In genomic region chr11:33582636-33583325, GRCh38 we compare ENCODE assay signal across 19 cellular contexts.
A peak's percentile ranks its signal among the peaks of the same experiment; 100 is the strongest.
DNase-seq lines count a peak whose midpoint lies in the region; ATAC-seq, FAIRE-seq and TF ChIP-seq lines count a peak whose summit lies in the region.
"Had no signal": no experiment of that assay in that cellular context is flagged by ENCODE, and none has a peak within 500 bp of the region (broad histone marks: within the 10 kb centered on the region; RNA-seq: fewer than 3 reads in every experiment).

No MANE protein-coding gene starts in this region.

- H3K4me3 ChIP-seq in K562 (no peak overlapping the region), neuronal stem cell (ENCODE audit: low read length in 2 of 2) (no peak overlapping the region), stomach (no peak overlapping the region)
- H3K4me3 ChIP-seq: BLaER1 treated with 17β-estradiol and CSF1 and Interleukin-3, amounts not matched to agents 10 nM and 100 nM; GM23248 had no signal

- H2BK120ac ChIP-seq in neuronal stem cell (ENCODE audit: low read depth, low read length) = no peak overlapping the region

- POLR2A ChIA-PET in K562 (lab: Yijun Ruan, JAX) = interaction anchor here (0.6 kb wide), 1 partner anchor 8 kb away, joined by 3 read pairs; no protein-coding TSS in a partner anchor

- intact Hi-C loops in K562 (cut with micrococcal nuclease) = no loop called here
- intact Hi-C loops in stomach (cut with DNase I; ENCODE audit: low total_unique reads) = no loop called here

- H3K9ac ChIP-seq in K562 (ENCODE audit: insufficient read depth in 1 of 2, low read depth in 2 of 2, low read length in 2 of 2) = no peak overlapping the region
- H3K9ac ChIP-seq in neuronal stem cell (ENCODE audit: low read depth, low read length, poor library complexity) = no peak overlapping the region
- H3K9ac ChIP-seq: BLaER1 treated with 17β-estradiol and CSF1 and Interleukin-3, amounts not matched to agents 10 nM and 100 nM; GM23248 had no signal

- DNase-seq in Ammon's horn (ENCODE audit: low spot score) (peak; percentile 58), GM13977 (ENCODE audit: low spot score) (peak; percentile 22), K562 (ENCODE audit: extremely low read depth in 1 of 4, low spot score in 3 of 4) (no peak), neuronal stem cell (ENCODE audit: low spot score) (no peak), stomach (no peak), MV-4-11 (lab: John Stamatoyannopoulos, UW) (no peak), DMS53 treated with DMSO at 0.1 percent for 48 hours (lab: John Stamatoyannopoulos, UW; ENCODE audit: unreplicated experiment) (no peak)
- DNase-seq: 8988T; AML-193; CD4-positive, CD25-positive, alpha-beta regulatory T cell; DMS 273 treated with DMSO at 0.1 percent for 48 hours; DMS79; EL; GM23248; H7 had no signal

- no peak overlapping the region for H4K91ac ChIP-seq in neuronal stem cell (ENCODE audit: low read depth, low read length, poor library complexity)

- H3K23ac ChIP-seq in neuronal stem cell (ENCODE audit: low read depth, low read length, poor library complexity) = peak overlapping the region; percentile 5

- BruUV-seq in K562 (replicated peaks; lab: Mats Ljungman, UMichigan) = no TSS peak

- TF ChIP-seq CTCF in GM13977 (IDR thresholded peaks at IDR 0.05; ENCODE audit: extremely low read depth, insufficient read depth, missing control alignments) (no peak), K562 (IDR thresholded peaks at IDR 0.05 in 2 of 3, conservative IDR thresholded peaks at IDR 0.05 in 1 of 3; ENCODE audit: insufficient read depth in 2 of 3, low read depth in 1 of 3, low read length in 3 of 3) (no peak), stomach (IDR thresholded peaks at IDR 0.05) (no peak)

- H3K4ac ChIP-seq in neuronal stem cell (ENCODE audit: low read length) = no peak overlapping the region

- H2AK5ac ChIP-seq in neuronal stem cell (ENCODE audit: low read depth, low read length) = no peak overlapping the region

- WGBS in K562 (ENCODE audit: insufficient coverage, low coverage, missing lambda C conversion rate) = 5% methylated on average over 4 of the region's 4 CpGs
- WGBS in neuronal stem cell (ENCODE audit: extremely low coverage in 2 of 2, insufficient read length in 2 of 2, insufficient replicate concordance in 1 of 2), 2 donors = no CpG with 5 or more reads among the region's 4 CpGs
- WGBS in stomach, 5 donors = 69 to 81% (median 73%) methylated on average over 4 of the region's 4 CpGs

- H3K79me1 ChIP-seq in neuronal stem cell (ENCODE audit: low read depth, low read length) = no peaks in the 10 kb centered on the region

- H3K27me3 ChIP-seq in K562 (ENCODE audit: control insufficient read depth in 2 of 2, insufficient read depth in 2 of 2, low read length in 2 of 2) (peaks cover 12 to 47% of the 10 kb centered on the region in 2 experiments; a peak in 4 of 5 replicates), neuronal stem cell (ENCODE audit: control insufficient read depth in 3 of 3, insufficient read depth in 3 of 3, low read depth in 1 of 3, low read length in 3 of 3) (no peaks in the 10 kb centered on the region), stomach (peaks cover 0 to 33% (median 0%) of the 10 kb centered on the region in 3 donors)
- H3K27me3 ChIP-seq: BLaER1 treated with 17β-estradiol and CSF1 and Interleukin-3, amounts not matched to agents 10 nM and 100 nM had no signal

- ATAC-seq in K562 (no peak), HG02571 (IDR thresholded peaks at IDR 0.05; ENCODE audit: unreplicated experiment) (no peak)

- H2BK5ac ChIP-seq in neuronal stem cell (ENCODE audit: low read length) = no peak overlapping the region

- in situ Hi-C loops in GM13977 (cut with MboI; ENCODE audit: low pct_unique_long_range_greater_than_20kb, low sequenced_read_pairs, unreplicated experiment) = no loop called here
- in situ Hi-C loops in K562 (cut with MboI) = no loop called here

- H3K14ac ChIP-seq in neuronal stem cell (ENCODE audit: low read length) = no peak overlapping the region

- no peak for FAIRE-seq in K562 (lab: Jason Lieb, UNC)
- FAIRE-seq: G401.6, GM18507 had no signal

- H2AFZ ChIP-seq in K562 (ENCODE audit: low read depth, low read length) (no peak overlapping the region), neuronal stem cell (ENCODE audit: low read length) (no peak overlapping the region)
- H2AFZ ChIP-seq: GM23248 had no signal

- TF ChIP-seq EP300 in K562 (IDR thresholded peaks at IDR 0.05; ENCODE audit: low read length) (no peak), stomach (IDR thresholded peaks at IDR 0.05) (no peak)

- H3K4me2 ChIP-seq in K562 (ENCODE audit: insufficient read depth, low read length) = no peak overlapping the region
- H3K4me2 ChIP-seq in neuronal stem cell (ENCODE audit: insufficient read depth, low read length, poor library complexity, severe bottlenecking) = no peak overlapping the region
- H3K4me2 ChIP-seq: BLaER1 treated with 17β-estradiol and CSF1 and Interleukin-3, amounts not matched to agents 10 nM and 100 nM had no signal

- H2BK12ac ChIP-seq in neuronal stem cell (ENCODE audit: low read length) = no peak overlapping the region

- H3K9me1 ChIP-seq in K562 (ENCODE audit: control insufficient read depth, insufficient read depth, low read length) = no peaks in the 10 kb centered on the region

- no peak overlapping the region for H3K18ac ChIP-seq in neuronal stem cell (ENCODE audit: low read length)

- H4K20me1 ChIP-seq in K562 (replicated peaks; ENCODE audit: control insufficient read depth, insufficient read depth, low read length) = no peaks in the 10 kb centered on the region; the same call in 1 of the 2 replicates
- H4K20me1 ChIP-seq: BLaER1 treated with 17β-estradiol and CSF1 and Interleukin-3, amounts not matched to agents 10 nM and 100 nM had no signal

- H3K79me2 ChIP-seq in K562 (ENCODE audit: control insufficient read depth, insufficient read depth, low read length) = no peaks in the 10 kb centered on the region

- CTCF ChIA-PET in K562 (lab: Yijun Ruan, JAX; ENCODE audit: low intra/inter-chr PET ratio) = interaction anchor here (0.6 kb wide), 1 partner anchor 84 kb away, joined by 3 read pairs; no protein-coding TSS in a partner anchor

- no peaks in the 10 kb centered on the region for H3K4me1 ChIP-seq in K562 (replicated peaks in 1 of 2; ENCODE audit: control insufficient read depth in 2 of 2, insufficient read depth in 2 of 2, low read length in 2 of 2)
- peaks cover 3 to 8% of the 10 kb centered on the region in 2 donors for H3K4me1 ChIP-seq in neuronal stem cell (ENCODE audit: control insufficient read depth in 2 of 2, insufficient read depth in 1 of 2, low read depth in 1 of 2, low read length in 2 of 2)
- H3K4me1 ChIP-seq in stomach = no peaks in the 10 kb centered on the region
- H3K4me1 ChIP-seq: BLaER1 treated with 17β-estradiol and CSF1 and Interleukin-3, amounts not matched to agents 10 nM and 100 nM had no signal

- H3K36me3 ChIP-seq in K562 (ENCODE audit: control insufficient read depth, insufficient read depth, low read length) (no peaks in the 10 kb centered on the region), neuronal stem cell (replicated peaks in 1 of 2; ENCODE audit: control insufficient read depth in 2 of 2, insufficient read depth in 2 of 2, low read length in 2 of 2) (peaks cover 0 to 4% of the 10 kb centered on the region in 2 donors), stomach (no peaks in the 10 kb centered on the region)
- H3K36me3 ChIP-seq: BLaER1 treated with 17β-estradiol and CSF1 and Interleukin-3, amounts not matched to agents 10 nM and 100 nM had no signal

- TF ChIP-seq POLR2A in K562 (conservative IDR thresholded peaks at IDR 0.05) (no peak), stomach (IDR thresholded peaks at IDR 0.05) (no peak)

- H3K9me3 ChIP-seq in K562 (replicated peaks; ENCODE audit: control insufficient read depth, insufficient read depth, low read depth, low read length) (no peaks in the 10 kb centered on the region; the same call in 1 of the 2 replicates), neuronal stem cell (replicated peaks in 1 of 2; ENCODE audit: control insufficient read depth in 2 of 2, insufficient read depth in 1 of 2, low read depth in 1 of 2, low read length in 2 of 2) (no peaks in the 10 kb centered on the region), stomach (no peaks in the 10 kb centered on the region)
- H3K9me3 ChIP-seq: BLaER1 treated with 17β-estradiol and CSF1 and Interleukin-3, amounts not matched to agents 10 nM and 100 nM had no signal

- H3K27ac ChIP-seq in K562 (ENCODE audit: extremely low read depth, low read depth, low read length) (no peak overlapping the region), neuronal stem cell (replicated peaks; ENCODE audit: low read length) (no peak overlapping the region), stomach (no peak overlapping the region)
- H3K27ac ChIP-seq: BLaER1 treated with 17β-estradiol and CSF1 and Interleukin-3, amounts not matched to agents 10 nM and 100 nM; GM23248 had no signal

- H4K8ac ChIP-seq in neuronal stem cell (ENCODE audit: low read depth, low read length) = no peak overlapping the region

- H2BK15ac ChIP-seq in neuronal stem cell (ENCODE audit: low read length) = no peak overlapping the region

- TF ChIP-seq RAD21 in K562 (CRISPR knock-in tag; conservative IDR thresholded peaks at IDR 0.05 in 1 of 2, IDR thresholded peaks at IDR 0.05 in 1 of 2) = no peak

TF ChIP-seq in K562, 482 proteins besides CTCF, POLR2A, EP300 and RAD21:
- TF ChIP-seq ZNF586 (CRISPR knock-in tag; conservative IDR thresholded peaks at IDR 0.05) (no peak), RBM25 (IDR thresholded peaks at IDR 0.05; ENCODE audit: low read depth, low read length, severe bottlenecking) (peak; percentile 82), ADNP (tag; IDR thresholded peaks at IDR 0.05) (peak; percentile 32; the same call in 1 of the 2 replicates)
TF ChIP-seq in K562: peak in this region for 2.

Comparison
In these comparisons a context has a peak if more than half of its experiments do, and no peak if none do; other contexts are left out.
1. DNase-seq: peak in Ammon's horn (single experiment) and GM13977 (single experiment); none in K562 (0 of 4), neuronal stem cell (single experiment), stomach (single experiment), MV-4-11 (single experiment) and DMS53 treated with DMSO at 0.1 percent for 48 hours (single experiment).